Comparison of ENCODE assay signal across 8 cellular contexts in genomic region chr14:104977681-104978647, GRCh38. TPM values are rescaled to one million over a fixed set of nuclear protein-coding genes. Genes with fewer than 3 reads are reported as not detected.
DNase-seq lines count a peak whose midpoint lies in the region; ATAC-seq and TF ChIP-seq lines count a peak whose summit lies in the region.

AHNAK2 (minus strand) TSS chr14:104978374; CDS start chr14:104978237, 137 bp downstream.

- no peak within 1 kb of the TSS for H3K27ac ChIP-seq in CD4-positive, alpha-beta memory T cell (ENCODE audit: low read depth, low read length)
- H3K27ac ChIP-seq in right atrium auricular region, result no peak within 1 kb of the TSS
- H3K27ac ChIP-seq in prostate gland, result no peak within 1 kb of the TSS

- no peaks in the 10 kb centered on the region for H3K36me3 ChIP-seq in CD4-positive, alpha-beta memory T cell (ENCODE audit: insufficient read depth, low read length)
- H3K36me3 ChIP-seq in right atrium auricular region, result no peaks in the 10 kb centered on the region
- H3K36me3 ChIP-seq in prostate gland, result no peaks in the 10 kb centered on the region

- CTCF ChIA-PET in CD4-positive, alpha-beta memory T cell (lab: Charles Lee; ENCODE audit: partially characterized antibody), result interaction anchor here (1.0 to 7.1 kb wide), 3 partner anchors 60 to 67 kb away, joined by 3 to 162 read pairs (median 13); no protein-coding TSS in a partner anchor

- ATAC-seq in SK-N-SH treated with all-trans-retinoic acid at 6 μM for 48 hours (peak; percentile 70), GM19397 (IDR thresholded peaks at IDR 0.05; ENCODE audit: unreplicated experiment) (no peak), HG02678 (IDR thresholded peaks at IDR 0.05; ENCODE audit: unreplicated experiment) (no peak)

- no peak for TF ChIP-seq RAD21 in Ishikawa (IDR thresholded peaks at IDR 0.05; ENCODE audit: low read depth)

- peaks cover 13% of the 10 kb centered on the region for H3K27me3 ChIP-seq in CD4-positive, alpha-beta memory T cell (ENCODE audit: insufficient read depth, low read length)
- H3K27me3 ChIP-seq in right atrium auricular region (no peaks in the 10 kb centered on the region), prostate gland (replicated peaks; ENCODE audit: insufficient read depth) (no peaks in the 10 kb centered on the region)

- no peaks in the 10 kb centered on the region for H3K9me3 ChIP-seq in CD4-positive, alpha-beta memory T cell (ENCODE audit: control insufficient read depth in 1 of 2, low read length in 2 of 2)
- H3K9me3 ChIP-seq in right atrium auricular region (no peaks in the 10 kb centered on the region), prostate gland (no peaks in the 10 kb centered on the region)

- peak in 4 of 5 donors; percentile 26 to 42 (median 36) for DNase-seq in CD4-positive, alpha-beta memory T cell
- peak; percentile 93 for DNase-seq in astrocyte of the hippocampus (ENCODE audit: low read depth, low spot score)
- DNase-seq in right atrium auricular region (ENCODE audit: low spot score), result no peak
- peak; percentile 75 for DNase-seq in prostate gland (ENCODE audit: low spot score)

- no peak for TF ChIP-seq CTCF in right atrium auricular region (IDR thresholded peaks at IDR 0.05)
- TF ChIP-seq CTCF in prostate gland (IDR thresholded peaks at IDR 0.05), result no peak

- 3% methylated on average over 51 of the region's 111 CpGs for WGBS in prostate gland

- peaks cover 4 to 26% (median 13%) of the 10 kb centered on the region in 4 donors for H3K4me1 Mint-ChIP-seq in CD4-positive, alpha-beta memory T cell

- peak within 1 kb of the TSS in 1 of 2 donors; percentile 1 for H3K4me3 ChIP-seq in CD4-positive, alpha-beta memory T cell (ENCODE audit: low read length in 2 of 2)
- peak within 1 kb of the TSS; percentile 41 to 58 for H3K4me3 ChIP-seq in right atrium auricular region
- H3K4me3 ChIP-seq in prostate gland, result peak within 1 kb of the TSS; percentile 34 to 45

- peaks cover 8 to 16% of the 10 kb centered on the region in 2 donors for H3K27me3 Mint-ChIP-seq in CD4-positive, alpha-beta memory T cell

- POLR2A ChIA-PET in CD4-positive, alpha-beta memory T cell (lab: Charles Lee; ENCODE audit: partially characterized antibody), result interaction anchor here (1.2 kb wide), 1 partner anchor 75 kb away, joined by 3 read pairs; no protein-coding TSS in a partner anchor

- intact Hi-C loops in CD4-positive, alpha-beta memory T cell (cut with micrococcal nuclease), result loop anchor here (2.0 to 5.0 kb wide), 4 partner anchors 34 to 109 kb away; partner anchors contain the start of gene CDCA4
- intact Hi-C loops in prostate gland (cut with DNase I), result no loop called here

- peaks cover 0 to 2% (median 0%) of the 10 kb centered on the region in 8 donors for H3K9me3 Mint-ChIP-seq in CD4-positive, alpha-beta memory T cell

- TF ChIP-seq POLR2A in prostate gland (IDR thresholded peaks at IDR 0.05), result peak; percentile 53

- peaks cover 17% of the 10 kb centered on the region for H3K4me1 ChIP-seq in CD4-positive, alpha-beta memory T cell (ENCODE audit: insufficient read depth, low read length)
- H3K4me1 ChIP-seq in right atrium auricular region (peaks cover 0 to 72% of the 10 kb centered on the region in 2 donors), prostate gland (replicated peaks) (peaks cover 26% of the 10 kb centered on the region)

- H3K27ac Mint-ChIP-seq in CD4-positive, alpha-beta memory T cell, result peak within 1 kb of the TSS in 5 of 7 donors; percentile 32 to 83 (median 59)

- no peak for TF ChIP-seq EP300 in Ishikawa (IDR thresholded peaks at IDR 0.05; ENCODE audit: borderline replicate concordance)

- H3K36me3 Mint-ChIP-seq in CD4-positive, alpha-beta memory T cell, result no peaks in the 10 kb centered on the region

- peak within 1 kb of the TSS; percentile 80 to 87 (median 84) for H3K4me3 Mint-ChIP-seq in CD4-positive, alpha-beta memory T cell

TF ChIP-seq in Ishikawa, 13 proteins besides CTCF, POLR2A, EP300 and RAD21:
- TF ChIP-seq TAF1 (IDR thresholded peaks at IDR 0.05; ENCODE audit: low read depth), result peak; percentile 83; the same call in 1 of the 2 replicates
- TF ChIP-seq ZBTB7A (IDR thresholded peaks at IDR 0.05; ENCODE audit: low read depth), result no peak
- TF ChIP-seq NFIC (IDR thresholded peaks at IDR 0.05), result 0 out of 2 replicates have a peak, but pooled peaks have one; percentile 17
- no peak for TF ChIP-seq EGR1 (IDR thresholded peaks at IDR 0.05)
- TF ChIP-seq MAX (IDR thresholded peaks at IDR 0.05), result peak; percentile 8
- TF ChIP-seq TEAD4 (IDR thresholded peaks at IDR 0.05), result no peak

TF ChIP-seq in SK-N-SH treated with all-trans-retinoic acid at 6 μM for 48 hours, 23 proteins besides CTCF, POLR2A, EP300 and RAD21:
- TF ChIP-seq ZC3H10 (CRISPR knock-in tag; IDR thresholded peaks at IDR 0.05) (no peak), ESRRG (CRISPR knock-in tag; IDR thresholded peaks at IDR 0.05) (no peak), BACH2 (CRISPR knock-in tag; IDR thresholded peaks at IDR 0.05; ENCODE audit: borderline replicate concordance) (no peak), ZNF8 (CRISPR knock-in tag; IDR thresholded peaks at IDR 0.05) (no peak), POU6F1 (CRISPR knock-in tag; IDR thresholded peaks at IDR 0.05; ENCODE audit: borderline replicate concordance, low read depth) (no peak), TCF4 (CRISPR knock-in tag; IDR thresholded peaks at IDR 0.05; ENCODE audit: borderline replicate concordance) (no peak), RARB (CRISPR knock-in tag; IDR thresholded peaks at IDR 0.05) (no peak), PPARA (CRISPR knock-in tag; IDR thresholded peaks at IDR 0.05; ENCODE audit: borderline replicate concordance) (no peak)

RNA-seq across cellular contexts. Expression of gene AHNAK2, which starts in this region (rescaled TPM):
- under 1 TPM; 0.06 to 0.15 TPM for total RNA-seq in CD4-positive, alpha-beta memory T cell
- polyA plus RNA-seq in CD4-positive, alpha-beta memory T cell, result not detected
- total RNA-seq in right atrium auricular region (10 to 100 TPM in 1 of 2 donors, 1 to 10 TPM in 1; 5.7 to 11.8 TPM), prostate gland (10 to 100 TPM; 18.3 to 27.2 TPM)

Comparison
In these comparisons a context has a peak if more than half of its experiments do, and no peak if none do; other contexts are left out.
1. RNA of gene AHNAK2 (total RNA-seq): 18.3 to 27.2 TPM in prostate gland and 5.7 to 11.8 TPM in right atrium auricular region; 0.06 to 0.15 TPM in CD4-positive, alpha-beta memory T cell; every median in the first group is over 4 times any median in the second.
2. Peak in DNase-seq in CD4-positive, alpha-beta memory T cell; RNA of the gene not detected or under 1 TPM.